In the genomic region with DNA sequence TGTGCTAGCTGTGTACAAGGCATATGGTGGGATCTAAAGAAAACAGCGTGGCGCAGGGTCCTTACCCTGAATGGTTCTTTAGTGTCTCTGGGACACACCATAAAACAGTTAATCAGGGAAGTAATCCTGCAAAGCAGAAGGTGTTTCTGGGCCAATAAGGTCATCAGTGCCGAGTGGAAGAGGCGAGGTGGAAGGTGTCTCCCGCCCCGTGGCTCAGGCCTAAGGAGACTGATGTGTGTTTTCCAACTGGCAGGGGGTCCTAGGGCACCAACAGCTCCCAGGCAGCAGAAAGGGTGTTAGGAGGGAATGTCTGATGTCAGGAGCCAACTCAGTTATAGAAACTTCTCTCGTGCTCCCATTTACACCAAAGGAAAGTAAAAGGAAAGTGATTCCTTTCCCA, we compare ENCODE assay signal across 10 cellular contexts.
DNase-seq lines count a peak whose midpoint lies in the region; ATAC-seq and TF ChIP-seq lines count a peak whose summit lies in the region.
"Had no signal": no experiment of that assay in that cellular context is flagged by ENCODE, and none has a peak within 500 bp of the region (broad histone marks: within the 10 kb centered on the region; RNA-seq: fewer than 3 reads in every experiment).

No MANE protein-coding gene starts in this region.

- H2AFZ ChIP-seq in DND-41 (ENCODE audit: low read depth, low read length): no peak overlapping the region

- ATAC-seq in DND-41 (ENCODE audit: insufficient read depth, low read depth) (no peak), GM21390 (IDR thresholded peaks at IDR 0.05; ENCODE audit: unreplicated experiment) (no peak), HG03280 (IDR thresholded peaks at IDR 0.05; ENCODE audit: unreplicated experiment) (no peak), HG02973 (IDR thresholded peaks at IDR 0.05; ENCODE audit: unreplicated experiment) (no peak)

- H3K27me3 ChIP-seq in DND-41 (ENCODE audit: insufficient read depth, low read length, poor library complexity) (no peaks in the 10 kb centered on the region), adrenal gland (no peaks in the 10 kb centered on the region), iPS-20b (ENCODE audit: insufficient read depth, low read length) (no peaks in the 10 kb centered on the region)

- WGBS in adrenal gland, 4 donors: 81 to 91% (median 88%) methylated on average over 7 of the region's 7 CpGs

- TF ChIP-seq CTCF in DND-41 (IDR thresholded peaks at IDR 0.05; ENCODE audit: borderline replicate concordance, extremely low read depth, low read length, poor library complexity, severe bottlenecking) (no peak), adrenal gland (IDR thresholded peaks at IDR 0.05) (no peak)

- intact Hi-C loops in adrenal gland (cut with DNase I): no loop called here

- H3K9ac ChIP-seq in DND-41 (ENCODE audit: low read depth, low read length) (no peak overlapping the region), iPS-20b (ENCODE audit: low read depth, low read length) (peak overlapping the region; percentile 75; the same call in 1 of the 2 replicates)

- H3K9me3 ChIP-seq in DND-41 (ENCODE audit: insufficient read depth, low read length, severe bottlenecking) (no peaks in the 10 kb centered on the region), adrenal gland (replicated peaks in 1 of 3) (no peaks in the 10 kb centered on the region), iPS-20b (ENCODE audit: insufficient read depth, low read depth, low read length) (no peaks in the 10 kb centered on the region)

- no peak for TF ChIP-seq POLR2A in adrenal gland (IDR thresholded peaks at IDR 0.05)

- no peaks in the 10 kb centered on the region for H3K79me2 ChIP-seq in DND-41 (ENCODE audit: insufficient read depth, low read length)

- no peak for DNase-seq in DND-41
- no peak for DNase-seq in adrenal gland
- no peak for DNase-seq in putamen (ENCODE audit: low spot score)
- DNase-seq: NCI-H2107 had no signal

- H4K20me1 ChIP-seq in DND-41 (ENCODE audit: insufficient read depth, low read length): peaks cover 6% of the 10 kb centered on the region; the same call in 1 of the 2 replicates

- H3K36me3 ChIP-seq in DND-41 (ENCODE audit: insufficient read depth, low read length) (0 out of 2 replicates have a peak, but pooled peaks cover 5% of the 10 kb centered on the region), adrenal gland (replicated peaks in 1 of 2) (peaks cover 0 to 16% of the 10 kb centered on the region in 2 donors), iPS-20b (ENCODE audit: insufficient read depth, low read depth, low read length) (0 out of 2 replicates have a peak, but pooled peaks cover 9% of the 10 kb centered on the region)

- H3K4me2 ChIP-seq in DND-41 (ENCODE audit: insufficient read depth, low read length): no peak overlapping the region

- H3K4me3 ChIP-seq in DND-41 (ENCODE audit: low read depth in 1 of 2, low read length in 2 of 2) (no peak overlapping the region), adrenal gland (no peak overlapping the region), iPS-20b (ENCODE audit: low read length) (no peak overlapping the region), skin epidermis (no peak overlapping the region)
- H3K4me3 ChIP-seq: lung had no signal

- peaks cover 72% of the 10 kb centered on the region for H3K4me1 ChIP-seq in DND-41 (ENCODE audit: insufficient read depth, low read length)
- H3K4me1 ChIP-seq in adrenal gland (replicated peaks in 1 of 2): peaks cover 58 to 89% of the 10 kb centered on the region in 2 donors
- peaks cover 51% of the 10 kb centered on the region for H3K4me1 ChIP-seq in iPS-20b (ENCODE audit: insufficient read depth, low read length)

- H3K27ac ChIP-seq in DND-41 (ENCODE audit: low read length) (peak overlapping the region; percentile 78; the same call in 1 of the 2 replicates), adrenal gland (peak overlapping the region in 4 of 5 donors; percentile 85 to 96 (median 90)), iPS-20b (ENCODE audit: low read length) (no peak overlapping the region), skin epidermis (peak overlapping the region in 20 of 21 experiments; percentile 15 to 89 (median 76))
